Comparison of ENCODE assay signal across 8 cellular contexts in the genomic region with DNA sequence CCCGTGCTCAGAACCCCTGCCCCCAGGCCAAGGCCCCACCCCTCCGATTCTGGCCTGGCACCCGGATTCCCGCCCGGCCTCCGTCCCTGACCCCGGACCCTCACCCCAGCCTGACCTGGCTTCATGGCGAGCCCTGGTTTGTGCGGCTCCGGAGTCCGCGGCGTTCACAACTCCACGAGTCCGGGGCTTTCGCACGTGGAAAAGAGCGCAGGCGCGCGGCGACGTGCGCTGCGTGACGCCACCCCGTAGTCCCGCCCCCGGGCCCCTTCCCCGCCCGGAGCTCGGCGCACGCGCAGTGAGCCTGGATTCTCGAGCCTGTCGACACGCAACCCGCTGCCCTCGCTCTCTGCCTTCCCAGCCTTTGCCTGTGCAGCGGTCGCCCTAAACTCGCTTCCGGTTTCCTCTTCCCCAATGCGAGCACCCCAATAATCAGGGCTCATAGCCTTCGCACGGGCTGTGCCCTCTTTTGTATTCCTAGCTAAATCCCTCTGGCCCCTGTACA. TPM values are rescaled to one million over a fixed set of nuclear protein-coding genes. Genes with fewer than 3 reads are reported as not detected.
DNase-seq lines count a peak whose midpoint lies in the region; ATAC-seq and TF ChIP-seq lines count a peak whose summit lies in the region.

A gene (minus strand): TSS at position 204 of the 502 bp plus-strand sequence. CDS start 79 bp downstream, at position 125.

- ATAC-seq in CD8-positive, alpha-beta T cell = peak; percentile 94
- ATAC-seq in GM19467 (IDR thresholded peaks at IDR 0.05; ENCODE audit: unreplicated experiment) = peak; percentile 71
- ATAC-seq in memory B cell (ENCODE audit: low read depth) = peak; percentile 94

- peak within 1 kb of the TSS; percentile 96 for H3K27ac Mint-ChIP-seq in CD8-positive, alpha-beta T cell
- peak within 1 kb of the TSS; percentile 90 for H3K27ac Mint-ChIP-seq in memory B cell

- peak; percentile 94 to 99 (median 98) for DNase-seq in CD8-positive, alpha-beta T cell
- DNase-seq in HS-5 (ENCODE audit: low read depth) (peak; percentile 58), NK-92 (lab: John Stamatoyannopoulos, UW; ENCODE audit: unreplicated experiment) (peak; percentile 78), memory B cell (ENCODE audit: low spot score in 2 of 2) (peak; percentile 97)
- peak; percentile 97 for DNase-seq in effector CD8-positive, alpha-beta T cell (lab: John Stamatoyannopoulos, UW)
- peak; percentile 98 for DNase-seq in stimulated activated CD8-positive, alpha-beta memory T cell treated with anti-CD3 and anti-CD28 coated beads, Interleukin-12 subunit alpha, Interleukin-12 subunit beta, amount 100 ng/mL, for 24 hours (ENCODE audit: extremely low read depth)

- no peaks in the 10 kb centered on the region for H3K36me3 ChIP-seq in CD8-positive, alpha-beta T cell (ENCODE audit: insufficient read depth, low read length)

- peak within 1 kb of the TSS; percentile 71 for H3K27ac ChIP-seq in CD8-positive, alpha-beta T cell (ENCODE audit: low read depth, low read length)

- H3K9me3 ChIP-seq in CD8-positive, alpha-beta T cell (ENCODE audit: low read length) = no peaks in the 10 kb centered on the region

- no peak for TF ChIP-seq CTCF in CD8-positive, alpha-beta T cell (IDR thresholded peaks at IDR 0.05)

- H3K27me3 ChIP-seq in CD8-positive, alpha-beta T cell (ENCODE audit: insufficient read depth, low read length) = no peaks in the 10 kb centered on the region

- intact Hi-C loops in CD8-positive, alpha-beta T cell (cut with DNase I, micrococcal nuclease) = loop anchor here (1.0 to 10.0 kb wide), 10 partner anchors 13 to 1551 kb away; a partner anchor contains a TSS

- peaks cover 6% of the 10 kb centered on the region for H3K36me3 Mint-ChIP-seq in CD8-positive, alpha-beta T cell
- no peaks in the 10 kb centered on the region for H3K36me3 Mint-ChIP-seq in memory B cell

- H3K4me3 ChIP-seq in CD8-positive, alpha-beta T cell (ENCODE audit: low read depth, low read length) = peak within 1 kb of the TSS; percentile 87

- H3K4me1 ChIP-seq in CD8-positive, alpha-beta T cell (ENCODE audit: insufficient read depth, low read length) = peaks cover 39% of the 10 kb centered on the region

- peak within 1 kb of the TSS; percentile 87 for H3K4me3 Mint-ChIP-seq in CD8-positive, alpha-beta T cell
- peak within 1 kb of the TSS; percentile 94 for H3K4me3 Mint-ChIP-seq in memory B cell

- POLR2A ChIA-PET in CD8-positive, alpha-beta T cell (lab: Charles Lee) = interaction anchor here (1.1 to 2.5 kb wide), 4 partner anchors 13 to 124 kb away, joined by 3 to 16 read pairs (median 8); a partner anchor contains a TSS
- POLR2A ChIA-PET in activated CD8-positive, alpha-beta memory T cell treated with anti-CD3 and anti-CD28 coated beads for 36 hours (lab: Charles Lee) = interaction anchor here (0.5 to 3.2 kb wide), 8 partner anchors 9 to 1520 kb away, joined by 3 to 12 read pairs (median 4); a partner anchor contains a TSS

- H3K9me3 Mint-ChIP-seq in CD8-positive, alpha-beta T cell = no peaks in the 10 kb centered on the region
- no peaks in the 10 kb centered on the region for H3K9me3 Mint-ChIP-seq in memory B cell

- CTCF ChIA-PET in CD8-positive, alpha-beta T cell (lab: Charles Lee) = interaction anchor here (0.7 to 6.2 kb wide), 7 partner anchors 12 to 293 kb away, joined by 3 to 106 read pairs (median 3); a partner anchor contains a TSS
- CTCF ChIA-PET in activated CD8-positive, alpha-beta memory T cell treated with anti-CD3 and anti-CD28 coated beads for 36 hours (lab: Charles Lee) = interaction anchor here (0.8 to 4.2 kb wide), 3 partner anchors 13 to 124 kb away, joined by 3 to 18 read pairs (median 6); a partner anchor contains a TSS

- H3K4me1 Mint-ChIP-seq in CD8-positive, alpha-beta T cell (ENCODE audit: low read depth) = peaks cover 48% of the 10 kb centered on the region
- H3K4me1 Mint-ChIP-seq in memory B cell = peaks cover 41% of the 10 kb centered on the region

- no peaks in the 10 kb centered on the region for H3K27me3 Mint-ChIP-seq in CD8-positive, alpha-beta T cell (ENCODE audit: low read depth)
- no peaks in the 10 kb centered on the region for H3K27me3 Mint-ChIP-seq in memory B cell

RNA-seq across cellular contexts. Expression of the gene that starts here (rescaled TPM):
- 100 to 1,000 TPM; 351 to 365 TPM for total RNA-seq in CD8-positive, alpha-beta T cell
- 100 to 1,000 TPM; 779 to 780 TPM for total RNA-seq in activated CD8-positive, alpha-beta memory T cell treated with anti-CD3 and anti-CD28 coated beads for 36 hours

Comparison
In these comparisons a context has a peak if more than half of its experiments do, and no peak if none do; other contexts are left out.
1. Peak in every context shown above with its lines: DNase-seq, ATAC-seq, H3K4me3 ChIP-seq and H3K27ac ChIP-seq.